13 cellular contexts compared by ENCODE assay signal in the genomic region with DNA sequence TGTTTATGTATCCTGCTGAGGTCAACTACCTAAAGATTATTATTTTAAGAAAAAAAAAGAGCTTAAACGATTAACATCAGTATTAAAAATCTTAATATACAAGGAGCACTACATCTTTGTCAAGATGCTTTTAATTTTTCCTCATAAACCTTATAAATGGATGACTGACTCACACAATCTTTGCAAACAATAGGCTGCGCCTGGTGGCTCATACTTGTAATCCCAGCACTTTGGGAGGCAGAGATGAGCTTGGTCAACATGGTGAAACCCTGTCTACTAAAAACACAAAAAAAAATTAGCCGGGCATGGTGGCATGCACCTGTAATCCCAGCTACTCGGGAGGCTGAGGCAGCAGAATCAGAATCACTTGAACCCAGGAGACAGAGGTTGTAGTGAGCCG. TPM values are rescaled to one million over a fixed set of nuclear protein-coding genes. Genes with fewer than 3 reads are reported as not detected.
DNase-seq lines count a peak whose midpoint lies in the region; ATAC-seq, FAIRE-seq and TF ChIP-seq lines count a peak whose summit lies in the region.
"Had no signal": no experiment of that assay in that cellular context is flagged by ENCODE, and none has a peak within 500 bp of the region (broad histone marks: within the 10 kb centered on the region; RNA-seq: fewer than 3 reads in every experiment).

No MANE protein-coding gene starts in this region.

- intact Hi-C loops in stomach (cut with DNase I; ENCODE audit: low total_unique reads) = no loop called here

- H3K27ac Mint-ChIP-seq in activated naive CD4-positive, alpha-beta T cell treated with anti-CD3 and anti-CD28 coated beads, Interleukin-2, amount 10 ng/mL, durations not matched to agents 7 days and 5 days = peak overlapping the region; percentile 24

- DNase-seq in activated naive CD4-positive, alpha-beta T cell treated with anti-CD3 and anti-CD28 coated beads, Interleukin-2, amount 10 ng/mL, durations not matched to agents 7 days and 5 days = no peak
- no peak for DNase-seq in activated naive CD4-positive, alpha-beta T cell treated with anti-CD3 and anti-CD28 coated beads, Interleukin-2, amount 50 U/mL, for 16 hours
- DNase-seq in fibroblast of mammary gland (ENCODE audit: low read depth) (peak; percentile 42), stomach (no peak), H54 (ENCODE audit: insufficient read length, low spot score) (no peak)
- DNase-seq: MV-4-11, SHP77 had no signal

- FAIRE-seq in H54 (lab: Jason Lieb, UNC) = no peak

- H3K27ac ChIP-seq in VCaP = peak overlapping the region; percentile 96; the same call in 1 of the 2 replicates
- peak overlapping the region; percentile 8 to 97 (median 94) for H3K27ac ChIP-seq in stomach
- H3K27ac ChIP-seq: neutrophil had no signal

- TF ChIP-seq POLR2A in stomach (IDR thresholded peaks at IDR 0.05) (no peak), H54 (IDR thresholded peaks at IDR 0.05; ENCODE audit: low read depth, low read length) (no peak)

- H3K9me3 ChIP-seq in stomach = no peaks in the 10 kb centered on the region
- H3K9me3 ChIP-seq: esophagus muscularis mucosa, neutrophil had no signal

- peaks cover 28 to 59% (median 57%) of the 10 kb centered on the region in 4 donors for H3K36me3 ChIP-seq in stomach

- 50 to 68% (median 57%) methylated on average over 5 of the region's 5 CpGs for WGBS in stomach, 5 donors

- no peak for TF ChIP-seq EP300 in stomach (IDR thresholded peaks at IDR 0.05)

- ATAC-seq in GM21360 (IDR thresholded peaks at IDR 0.05; ENCODE audit: unreplicated experiment) (no peak), HG02970 (IDR thresholded peaks at IDR 0.05; ENCODE audit: low FRiP score, unreplicated experiment) (no peak)

- H3K36me3 Mint-ChIP-seq in activated naive CD4-positive, alpha-beta T cell treated with anti-CD3 and anti-CD28 coated beads, Interleukin-2, amount 10 ng/mL, durations not matched to agents 7 days and 5 days = peaks cover 33% of the 10 kb centered on the region

- H3K4me3 ChIP-seq in fibroblast of mammary gland (ENCODE audit: control insufficient read depth, low read depth, low read length) (peak overlapping the region; percentile 80), stomach (peak overlapping the region; percentile 74 to 92 (median 84))

- H3K4me3 Mint-ChIP-seq in activated naive CD4-positive, alpha-beta T cell treated with anti-CD3 and anti-CD28 coated beads, Interleukin-2, amount 10 ng/mL, durations not matched to agents 7 days and 5 days = peak overlapping the region; percentile 52
- H3K4me3 Mint-ChIP-seq: CD14-positive monocyte had no signal

- H3K9me3 Mint-ChIP-seq in activated naive CD4-positive, alpha-beta T cell treated with anti-CD3 and anti-CD28 coated beads, Interleukin-2, amount 10 ng/mL, durations not matched to agents 7 days and 5 days = no peaks in the 10 kb centered on the region
- H3K9me3 Mint-ChIP-seq: CD14-positive monocyte had no signal

- no peaks in the 10 kb centered on the region for H3K27me3 ChIP-seq in stomach
- H3K27me3 ChIP-seq: esophagus muscularis mucosa, neutrophil had no signal

- TF ChIP-seq CTCF in VCaP (conservative IDR thresholded peaks at IDR 0.05) = no peak
- TF ChIP-seq CTCF in fibroblast of mammary gland (conservative IDR thresholded peaks at IDR 0.05; ENCODE audit: control insufficient read depth, insufficient read depth, low read depth, low read length) = no peak
- no peak for TF ChIP-seq CTCF in stomach (IDR thresholded peaks at IDR 0.05)

- CTCF ChIA-PET in activated naive CD4-positive, alpha-beta T cell treated with anti-CD3 and anti-CD28 coated beads, Interleukin-2, amount 10 ng/mL, durations not matched to agents 7 days and 5 days (lab: Charles Lee) = interaction anchor here (0.7 to 6.7 kb wide), 6 partner anchors 28 to 134 kb away, joined by 3 to 52 read pairs (median 4); no protein-coding TSS in a partner anchor

- H3K4me1 ChIP-seq in stomach = peaks cover 44 to 68% (median 60%) of the 10 kb centered on the region in 4 donors

- no peaks in the 10 kb centered on the region for H3K27me3 Mint-ChIP-seq in activated naive CD4-positive, alpha-beta T cell treated with anti-CD3 and anti-CD28 coated beads, Interleukin-2, amount 10 ng/mL, durations not matched to agents 7 days and 5 days

- H3K4me1 Mint-ChIP-seq in activated naive CD4-positive, alpha-beta T cell treated with anti-CD3 and anti-CD28 coated beads, Interleukin-2, amount 10 ng/mL, durations not matched to agents 7 days and 5 days = peaks cover 48% of the 10 kb centered on the region

RNA-seq across cellular contexts. Expression of a gene that starts 1.7 kb away (rescaled TPM):
- 100 to 1,000 TPM in 2 of 5 donors, 10 to 100 TPM in 3; 49.2 to 126 (median 78.4) TPM for total RNA-seq in stomach
- polyA plus RNA-seq in stomach = 10 to 100 TPM in 1 of 3 donors, 1 to 10 TPM in 2; 4.9 to 26.1 (median 9.3) TPM

RNA-seq across cellular contexts. Expression of a gene that starts 9.0 kb away (rescaled TPM):
- total RNA-seq in stomach = 10 to 100 TPM in 1 of 5 donors, not detected in 4; 50.4 TPM
- not detected for polyA plus RNA-seq in stomach
- total RNA-seq: esophagus muscularis mucosa had no signal
- polyA plus RNA-seq: CD14-positive monocyte had no signal

RNA-seq across cellular contexts. Expression of a gene that starts 21.3 kb away (rescaled TPM):
- total RNA-seq in stomach = 100 to 1,000 TPM in 1 of 5 donors, 10 to 100 TPM in 3, not detected in 1; 23.9 to 108 (median 48.2) TPM
- 10 to 100 TPM; 13.1 to 14.1 (median 13.8) TPM for polyA plus RNA-seq in stomach

RNA-seq across cellular contexts. Expression of a gene that starts 45.9 kb away (rescaled TPM):
- 100 to 1,000 TPM in 3 of 5 donors, 10 to 100 TPM in 2; 34.8 to 376 (median 180) TPM for total RNA-seq in stomach
- polyA plus RNA-seq in stomach = 10 to 100 TPM; 20.4 to 27.6 (median 24.7) TPM
